Comparison of ENCODE assay signal across 29 cellular contexts in genomic region chr16:56206951-56207350, GRCh38. TPM values are rescaled to one million over a fixed set of nuclear protein-coding genes. Genes with fewer than 3 reads are reported as not detected.
"Had no signal": no experiment of that assay in that cellular context is flagged by ENCODE, and none has a peak within 500 bp of the region (broad histone marks: within the 10 kb centered on the region; RNA-seq: fewer than 3 reads in every experiment).

No MANE protein-coding gene starts in this region.

- H3K4me3 ChIP-seq: neural progenitor cell, ovary, psoas muscle, skin epidermis, smooth muscle cell, spleen, suprapubic skin, testis, tibial artery, transverse colon, upper lobe of right lung, uterus had no signal

- ATAC-seq: natural killer cell; psoas muscle; right cardiac atrium; sciatic nerve; stimulated activated memory B cell treated with anti-CD40 and anti-IgM and Interleukin-4, amounts not matched to agents 10 μg/mL and 1 μg/mL and 100 μg/mL, for 72 hours; stimulated activated naive CD8-positive, alpha-beta T cell treated with anti-CD3 and anti-CD28 coated beads, Interleukin-15, amount 100 ng/mL, for 72 hours; stimulated activated naive CD8-positive, alpha-beta T cell treated with anti-CD3 and anti-CD28 coated beads, Interleukin-15, Interleukin-2, amounts not matched to agents 100 U/mL and 50 U/mL, for 24 hours; upper lobe of right lung had no signal

- H3K9me3 ChIP-seq: ovary, spleen, suprapubic skin, testis, tibial artery, transverse colon, upper lobe of right lung, uterus had no signal

- H3K27ac ChIP-seq: neural progenitor cell, ovary, parathyroid adenoma, psoas muscle, skin epidermis, spleen, suprapubic skin, testis, tibial artery, upper lobe of right lung, uterus had no signal

- H3K4me1 ChIP-seq: neural progenitor cell, psoas muscle, uterus had no signal

- H3K36me3 ChIP-seq: neural progenitor cell, ovary, spleen, suprapubic skin, tibial artery, transverse colon, upper lobe of right lung, uterus had no signal

- H3K4me2 ChIP-seq: neural progenitor cell, smooth muscle cell had no signal

- DNase-seq: natural killer cell; occipital lobe; ovary; posterior cingulate gyrus; psoas muscle; right cardiac atrium; spleen; stimulated activated CD4-positive, alpha-beta T cell treated with anti-CD3 and anti-CD28 coated beads, Interleukin-12 subunit alpha, Interleukin-12 subunit beta, amount 100 ng/mL, for 4 hours; stimulated activated CD4-positive, alpha-beta T cell treated with anti-CD3 and anti-CD28 coated beads, Interleukin-1b, Interleukin-23, amount 100 ng/mL, for 48 hours; stimulated activated CD4-positive, alpha-beta T cell treated with anti-CD3 and anti-CD28 coated beads, Interleukin-4, amount 100 ng/mL, for 1 hour; stimulated activated CD4-positive, alpha-beta T cell treated with anti-CD3 and anti-CD28 coated beads, Interleukin-4, amount 100 ng/mL, for 4 hours; stimulated activated CD8-positive, alpha-beta memory T cell treated with anti-CD3 and anti-CD28 coated beads, Interleukin-4, amount 100 ng/mL, for 48 hours; stimulated activated naive CD4-positive, alpha-beta T cell; stimulated activated naive CD8-positive, alpha-beta T cell treated with anti-CD3 and anti-CD28 coated beads, Interleukin-15, amount 100 ng/mL, for 72 hours; stimulated activated naive CD8-positive, alpha-beta T cell treated with anti-CD3 and anti-CD28 coated beads, Interleukin-15, Interleukin-2, amounts not matched to agents 100 U/mL and 50 U/mL, for 24 hours; substantia nigra; testis; tibial artery; transverse colon; upper lobe of right lung; uterus had no signal

- H3K27me3 ChIP-seq: neural progenitor cell, ovary, spleen, suprapubic skin, testis, tibial artery, transverse colon, upper lobe of right lung, uterus had no signal

- H3K9ac ChIP-seq: neural progenitor cell, parathyroid adenoma had no signal

- H2AFZ ChIP-seq: neural progenitor cell, parathyroid adenoma had no signal

RNA-seq across cellular contexts. Expression of gene GNAO1, which starts 15.7 kb away (rescaled TPM):
- total RNA-seq: osteoblast had no signal
